ENCODE assay signal across 8 cellular contexts in the genomic region with DNA sequence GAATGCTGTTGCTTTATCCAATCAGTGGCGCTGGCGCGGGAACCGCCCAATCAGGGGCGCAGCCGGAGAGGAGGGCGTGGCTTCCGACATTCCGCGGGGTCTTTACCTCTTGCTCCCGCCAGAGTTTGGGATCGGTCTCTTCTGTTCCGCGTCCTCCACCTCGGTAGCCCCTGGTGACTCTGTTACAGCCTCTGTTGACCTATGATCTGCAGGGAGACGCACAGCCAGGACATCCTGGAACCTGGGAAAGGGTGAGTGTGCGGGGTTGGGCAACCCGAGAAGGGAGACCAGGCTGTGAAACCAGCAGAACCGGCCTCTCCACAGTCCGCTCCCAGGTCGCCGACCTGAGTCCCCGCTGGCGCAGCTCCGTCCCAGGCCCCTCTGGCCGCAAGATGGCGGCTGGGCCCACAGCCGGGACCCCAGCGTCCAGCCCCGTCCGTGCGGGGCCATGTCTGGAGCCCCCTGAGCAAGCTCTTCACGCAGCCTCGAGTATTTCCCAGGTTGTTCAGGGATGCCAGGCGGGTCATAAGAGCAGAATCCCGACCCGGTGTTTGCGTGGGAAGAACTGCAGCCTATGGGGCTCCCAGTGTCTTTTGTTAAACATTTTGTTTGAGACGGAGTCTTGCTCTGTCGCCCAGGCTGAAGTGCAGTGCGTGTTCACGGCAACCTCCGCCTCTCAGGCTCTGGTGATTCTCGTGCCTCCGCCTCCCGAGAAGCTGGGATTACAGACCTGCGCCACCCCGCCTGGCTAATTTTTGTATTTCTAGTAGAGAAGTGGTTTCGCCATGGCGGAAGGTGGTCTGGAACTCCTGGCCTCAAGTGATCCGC. TPM values are rescaled to one million over a fixed set of nuclear protein-coding genes. Genes with fewer than 3 reads are reported as not detected.
DNase-seq lines count a peak whose midpoint lies in the region; ATAC-seq lines count a peak whose summit lies in the region.

No MANE protein-coding gene starts in this region.

- peak overlapping the region; percentile 88 for H3K27ac Mint-ChIP-seq in activated CD4-positive, alpha-beta T cell treated with anti-CD3 and anti-CD28 coated beads, Interleukin-2, amount 10 ng/mL, durations not matched to agents 7 days and 5 days

- peak; percentile 66 for ATAC-seq in GM19395 (IDR thresholded peaks at IDR 0.05; ENCODE audit: unreplicated experiment)
- peak; percentile 84 for ATAC-seq in left lobe of liver
- ATAC-seq in HG02885 (IDR thresholded peaks at IDR 0.05; ENCODE audit: poor library complexity, unreplicated experiment), result no peak

- no peaks in the 10 kb centered on the region for H3K27me3 Mint-ChIP-seq in activated CD4-positive, alpha-beta T cell treated with anti-CD3 and anti-CD28 coated beads, Interleukin-2, amount 10 ng/mL, durations not matched to agents 7 days and 5 days

- peaks cover 39% of the 10 kb centered on the region for H3K4me1 Mint-ChIP-seq in activated CD4-positive, alpha-beta T cell treated with anti-CD3 and anti-CD28 coated beads, Interleukin-2, amount 10 ng/mL, durations not matched to agents 7 days and 5 days

- POLR2A ChIA-PET in activated CD4-positive, alpha-beta T cell treated with anti-CD3 and anti-CD28 coated beads, Interleukin-2, amount 10 ng/mL, durations not matched to agents 7 days and 5 days (lab: Charles Lee), result no interaction called here

- peaks cover 30% of the 10 kb centered on the region for H3K36me3 Mint-ChIP-seq in activated CD4-positive, alpha-beta T cell treated with anti-CD3 and anti-CD28 coated beads, Interleukin-2, amount 10 ng/mL, durations not matched to agents 7 days and 5 days (ENCODE audit: low read depth)

- CTCF ChIA-PET in activated CD4-positive, alpha-beta T cell treated with anti-CD3 and anti-CD28 coated beads, Interleukin-2, amount 10 ng/mL, durations not matched to agents 7 days and 5 days (lab: Charles Lee), result no interaction called here

- H3K4me3 Mint-ChIP-seq in activated CD4-positive, alpha-beta T cell treated with anti-CD3 and anti-CD28 coated beads, Interleukin-2, amount 10 ng/mL, durations not matched to agents 7 days and 5 days, result peak overlapping the region; percentile 90

- DNase-seq in Ammon's horn (ENCODE audit: low spot score), result peak; percentile 86
- DNase-seq in NAMALWA (ENCODE audit: low spot score), result peak; percentile 58
- DNase-seq in activated CD4-positive, alpha-beta T cell treated with anti-CD3 and anti-CD28 coated beads, Interleukin-2, amount 10 ng/mL, durations not matched to agents 7 days and 5 days, result peak; percentile 83
- peak; percentile 61 for DNase-seq in cortex of kidney (lab: John Stamatoyannopoulos, UW)
- peak; percentile 62 for DNase-seq in left lobe of liver (ENCODE audit: low spot score)
- peak; percentile 84 to 88 for DNase-seq in stimulated activated CD4-positive, alpha-beta T cell treated with anti-CD3 and anti-CD28 coated beads, Interleukin-2, amount 100 ng/mL, for 24 hours

- H3K9me3 Mint-ChIP-seq in activated CD4-positive, alpha-beta T cell treated with anti-CD3 and anti-CD28 coated beads, Interleukin-2, amount 10 ng/mL, durations not matched to agents 7 days and 5 days, result peaks cover 14% of the 10 kb centered on the region

RNA-seq across cellular contexts. Expression of a gene that starts 4.4 kb away (rescaled TPM):
- total RNA-seq in activated CD4-positive, alpha-beta T cell treated with anti-CD3 and anti-CD28 coated beads, Interleukin-2, amount 10 ng/mL, durations not matched to agents 7 days and 5 days, result 1 to 10 TPM; 4.6 to 5.2 TPM
- total RNA-seq in left lobe of liver, result 0.15 TPM
